Comparison of ENCODE assay signal across 32 cellular contexts in genomic region chr14:65491274-65491673, GRCh38.
"Had no signal": no experiment of that assay in that cellular context is flagged by ENCODE, and none has a peak within 500 bp of the region (broad histone marks: within the 10 kb centered on the region; RNA-seq: fewer than 3 reads in every experiment).

No MANE protein-coding gene starts in this region.

- H3K27ac Mint-ChIP-seq: activated CD8-positive, alpha-beta T cell treated with anti-CD3 and anti-CD28 coated beads, Interleukin-2, amount 10 ng/mL, durations not matched to agents 7 days and 5 days; activated naive CD4-positive, alpha-beta T cell treated with anti-CD3 and anti-CD28 coated beads for 36 hours; activated T-cell treated with anti-CD3 and anti-CD28 coated beads, Interleukin-2, amount 50 U/mL, for 24 hours; activated T-helper 2 cell treated with anti-CD3 and anti-CD28 coated beads, Interferon-gamma antibody, Interleukin-2, Interleukin-4, amounts not matched to agents 10 μg/mL and 5 μg/mL and 100 μg/mL, durations not matched to agents 14 hours and 24 hours and 36 hours had no signal

- DNase-seq: activated CD4-positive, alpha-beta T cell treated with anti-CD3 and anti-CD28 coated beads for 1 hour; activated CD4-positive, alpha-beta T cell treated with anti-CD3 and anti-CD28 coated beads for 48 hours; activated CD4-positive, alpha-beta T cell treated with anti-CD3 and anti-CD28 coated beads, Interleukin-2, amount 50 U/mL, for 48 hours; activated CD4-positive, CD25-positive, alpha-beta regulatory T cell; activated CD8-positive, alpha-beta T cell treated with anti-CD3 and anti-CD28 coated beads, Interleukin-2, amount 10 ng/mL, durations not matched to agents 7 days and 5 days; activated gamma-delta T cell treated with Interleukin-2 at 50 U/mL for 16 hours; activated naive CD4-positive, alpha-beta T cell treated with anti-CD3 and anti-CD28 coated beads for 36 hours; activated T-cell treated with anti-CD3 and anti-CD28 coated beads, Interleukin-2, amount 50 U/mL, for 24 hours; adrenal gland; body of pancreas; Kasumi-1; KG1; MG63; NCI-H1048; NCI-H1105 treated with DMSO at 0.1 percent for 48 hours; NCI-H1436; NCI-H1694; NCI-H1930; NCI-H2081 treated with DMSO at 0.1 percent for 48 hours; NCI-H226; NCI-H446 treated with DMSO at 0.1 percent for 48 hours; NCI-H524 treated with DMSO at 0.1 percent for 48 hours; NK-92 treated with Interleukin-12 subunit alpha and Interleukin-12 subunit beta, amount 100 ng/mL, for 24 hours; Right ventricle myocardium superior; SW 1271; T-helper 1 cell; T-helper 2 cell; T-helper 9 cell had no signal

- H3K4me3 Mint-ChIP-seq: activated CD8-positive, alpha-beta T cell treated with anti-CD3 and anti-CD28 coated beads, Interleukin-2, amount 10 ng/mL, durations not matched to agents 7 days and 5 days; activated naive CD4-positive, alpha-beta T cell treated with anti-CD3 and anti-CD28 coated beads for 36 hours; activated T-cell treated with anti-CD3 and anti-CD28 coated beads, Interleukin-2, amount 50 U/mL, for 24 hours had no signal

- H3K27ac ChIP-seq: adrenal gland, body of pancreas, breast epithelium, VCaP had no signal

- ATAC-seq: activated CD8-positive, alpha-beta T cell treated with anti-CD3 and anti-CD28 coated beads, Interleukin-2, amount 10 ng/mL, durations not matched to agents 7 days and 5 days; activated naive CD4-positive, alpha-beta T cell treated with anti-CD3 and anti-CD28 coated beads, Interleukin-2, amount 50 U/mL, for 72 hours; body of pancreas had no signal

- H3K27me3 Mint-ChIP-seq: activated T-cell treated with anti-CD3 and anti-CD28 coated beads, Interleukin-2, amount 50 U/mL, for 24 hours had no signal
